ENCODE assay signal across 14 cellular contexts in genomic region chr7:150660939-150661613, GRCh38. TPM values are rescaled to one million over a fixed set of nuclear protein-coding genes. Genes with fewer than 3 reads are reported as not detected.
"Had no signal": no experiment of that assay in that cellular context is flagged by ENCODE, and none has a peak within 500 bp of the region (broad histone marks: within the 10 kb centered on the region; RNA-seq: fewer than 3 reads in every experiment).

No MANE protein-coding gene starts in this region.

- ATAC-seq: foreskin keratinocyte, left lobe of liver, SK-N-SH treated with all-trans-retinoic acid at 6 μM for 48 hours had no signal

- H3K4me3 ChIP-seq: cardiac muscle cell, esophagus squamous epithelium, sigmoid colon, stomach, thoracic aorta had no signal

- H3K27ac Mint-ChIP-seq: nephron had no signal

- H3K4me1 ChIP-seq: foreskin keratinocyte, sigmoid colon had no signal

- H3K4me3 Mint-ChIP-seq: nephron had no signal

- H3K27me3 ChIP-seq: cardiac muscle cell, esophagus squamous epithelium, foreskin keratinocyte, sigmoid colon, stomach had no signal

- H3K36me3 ChIP-seq: cardiac muscle cell, esophagus squamous epithelium, sigmoid colon, stomach, thoracic aorta had no signal

- H3K9me3 ChIP-seq: esophagus squamous epithelium, thoracic aorta had no signal

- H3K4me1 Mint-ChIP-seq: nephron had no signal

- H3K27ac ChIP-seq: cardiac muscle cell, esophagus squamous epithelium, foreskin keratinocyte, sigmoid colon, stomach, thoracic aorta had no signal

- DNase-seq: activated effector memory CD4-positive, alpha-beta T cell treated with anti-CD3 and anti-CD28 coated beads, Interleukin-2, amount 50 U/mL, for 16 hours; esophagus squamous epithelium; foreskin keratinocyte; head of caudate nucleus; mammary epithelial cell; sigmoid colon; stimulated activated CD4-positive, alpha-beta T cell treated with anti-CD3 and anti-CD28 coated beads, Interleukin-12 subunit alpha, Interleukin-12 subunit beta, amount 100 ng/mL, for 4 hours; stimulated activated CD8-positive, alpha-beta memory T cell treated with anti-CD3 and anti-CD28 coated beads, Interleukin-4, amount 100 ng/mL, for 48 hours; stomach had no signal

RNA-seq across cellular contexts. Expression of gene GIMAP2, which starts 24.4 kb away (rescaled TPM):
- total RNA-seq: cardiac muscle cell had no signal
- polyA plus RNA-seq: cardiac muscle cell had no signal

RNA-seq across cellular contexts. Expression of gene GIMAP6, which starts 28.9 kb away (rescaled TPM):
- total RNA-seq: foreskin keratinocyte, mammary epithelial cell had no signal
- polyA plus RNA-seq: cardiac muscle cell, foreskin keratinocyte, mammary epithelial cell had no signal

RNA-seq across cellular contexts. Expression of gene GIMAP1, which starts 55.3 kb away (rescaled TPM):
- total RNA-seq: foreskin keratinocyte, mammary epithelial cell had no signal
- polyA plus RNA-seq: cardiac muscle cell, foreskin keratinocyte, mammary epithelial cell had no signal
